Comparison of ENCODE assay signal across 21 cellular contexts in genomic region chr18:11587432-11587831, GRCh38. TPM values are rescaled to one million over a fixed set of nuclear protein-coding genes. Genes with fewer than 3 reads are reported as not detected.
"Had no signal": no experiment of that assay in that cellular context is flagged by ENCODE, and none has a peak within 500 bp of the region (broad histone marks: within the 10 kb centered on the region; RNA-seq: fewer than 3 reads in every experiment).

No MANE protein-coding gene starts in this region.

- DNase-seq: activated CD4-positive, alpha-beta T cell treated with anti-CD3 and anti-CD28 coated beads for 36 hours; activated naive CD8-positive, alpha-beta T cell treated with anti-CD3 and anti-CD28 coated beads, Interleukin-2, amount 50 U/mL, for 24 hours; anterior cingulate cortex; caudate nucleus; colonic mucosa; gastrocnemius medialis; head of caudate nucleus; natural killer cell; ovary; psoas muscle; right cardiac atrium; stimulated activated CD4-positive, alpha-beta T cell treated with anti-CD3 and anti-CD28 coated beads, Interleukin-15, amount 100 ng/mL, for 24 hours; stimulated activated CD4-positive, alpha-beta T cell treated with anti-CD3 and anti-CD28 coated beads, Interleukin-2, amount 100 ng/mL, for 48 hours; upper lobe of right lung had no signal

- ATAC-seq: activated CD4-positive, alpha-beta T cell treated with anti-CD3 and anti-CD28 coated beads for 36 hours; gastrocnemius medialis; left lobe of liver; psoas muscle; right cardiac atrium; upper lobe of right lung had no signal

- H3K36me3 Mint-ChIP-seq: brain, natural killer cell had no signal

- H3K4me1 ChIP-seq: colonic mucosa, gastrocnemius medialis, psoas muscle, upper lobe of right lung had no signal

- H3K36me3 ChIP-seq: colonic mucosa, gastrocnemius medialis, ovary, thoracic aorta, upper lobe of right lung had no signal

- H3K9me3 Mint-ChIP-seq: activated naive CD8-positive, alpha-beta T cell treated with anti-CD3 and anti-CD28 coated beads, Interleukin-2, amount 50 U/mL, for 24 hours; activated T-helper 1 cell treated with anti-CD3 and anti-CD28 coated beads, Interleukin-12 subunit alpha, Interleukin-12 subunit beta, Interleukin-2, Interleukin-4 antibody, amounts not matched to agents 30 ng/mL and 10 ng/mL and 1 ng/mL, durations not matched to agents 14 hours and 24 hours and 36 hours; natural killer cell had no signal

- H3K4me3 Mint-ChIP-seq: activated CD4-positive, alpha-beta T cell treated with anti-CD3 and anti-CD28 coated beads for 36 hours; activated naive CD8-positive, alpha-beta T cell treated with anti-CD3 and anti-CD28 coated beads, Interleukin-2, amount 50 U/mL, for 24 hours; activated T-helper 1 cell treated with anti-CD3 and anti-CD28 coated beads, Interleukin-12 subunit alpha, Interleukin-12 subunit beta, Interleukin-2, Interleukin-4 antibody, amounts not matched to agents 30 ng/mL and 10 ng/mL and 1 ng/mL, durations not matched to agents 14 hours and 24 hours and 36 hours; brain had no signal

- H3K27ac ChIP-seq: colonic mucosa, gastrocnemius medialis, ovary, psoas muscle, skin epidermis, thoracic aorta, upper lobe of right lung had no signal

- H3K4me3 ChIP-seq: colonic mucosa, gastrocnemius medialis, lung, ovary, psoas muscle, skin epidermis, thoracic aorta, upper lobe of right lung had no signal

- H3K27me3 ChIP-seq: colonic mucosa, ovary, upper lobe of right lung had no signal

- H3K27ac Mint-ChIP-seq: activated CD4-positive, alpha-beta T cell treated with anti-CD3 and anti-CD28 coated beads for 36 hours; activated naive CD8-positive, alpha-beta T cell treated with anti-CD3 and anti-CD28 coated beads, Interleukin-2, amount 50 U/mL, for 24 hours; activated T-helper 1 cell treated with anti-CD3 and anti-CD28 coated beads, Interleukin-12 subunit alpha, Interleukin-12 subunit beta, Interleukin-2, Interleukin-4 antibody, amounts not matched to agents 30 ng/mL and 10 ng/mL and 1 ng/mL, durations not matched to agents 14 hours and 24 hours and 36 hours; natural killer cell had no signal

- H3K9me3 ChIP-seq: colonic mucosa, gastrocnemius medialis, ovary, psoas muscle, thoracic aorta, upper lobe of right lung had no signal

RNA-seq across cellular contexts. Expression of gene SLC35G4, which starts 22.0 kb away (rescaled TPM):
- total RNA-seq: activated CD4-positive, alpha-beta T cell treated with anti-CD3 and anti-CD28 coated beads for 36 hours; activated T-helper 1 cell treated with anti-CD3 and anti-CD28 coated beads, Interleukin-12 subunit alpha, Interleukin-12 subunit beta, Interleukin-2, Interleukin-4 antibody, amounts not matched to agents 30 ng/mL and 10 ng/mL and 1 ng/mL, durations not matched to agents 14 hours and 24 hours and 36 hours; colonic mucosa; gastrocnemius medialis; left lobe of liver; lung; natural killer cell; ovary; psoas muscle; right cardiac atrium; T-helper 2 cell treated with Interferon-gamma antibody and Interleukin-4, amounts not matched to agents 100 ng/mL and 5 ng/mL, for 36 hours; thoracic aorta; upper lobe of right lung had no signal
